Comparison of ENCODE assay signal across 23 cellular contexts in the genomic region with DNA sequence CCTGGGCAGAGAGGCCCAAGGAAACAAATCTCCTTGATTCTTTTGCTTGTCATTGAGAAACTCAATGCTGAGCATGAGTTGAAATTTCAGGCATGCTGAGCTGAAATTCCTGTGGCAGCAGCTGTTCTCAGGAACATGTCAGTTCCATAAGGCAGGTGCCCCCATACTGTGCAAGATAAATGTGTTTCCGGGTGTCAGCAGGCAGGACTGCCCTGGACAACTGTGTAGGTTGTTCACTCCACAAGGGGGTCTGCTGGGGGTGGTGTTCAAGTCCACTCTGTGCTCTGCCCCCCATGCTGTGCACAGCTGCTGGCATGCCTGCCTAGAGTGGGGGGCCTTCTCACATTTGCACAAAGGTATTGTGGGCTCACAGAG.
A peak's percentile ranks its signal among the peaks of the same experiment; 100 is the strongest.
DNase-seq lines count a peak whose midpoint lies in the region; ATAC-seq, FAIRE-seq and TF ChIP-seq lines count a peak whose summit lies in the region.
"Had no signal": no experiment of that assay in that cellular context is flagged by ENCODE, and none has a peak within 500 bp of the region (broad histone marks: within the 10 kb centered on the region; RNA-seq: fewer than 3 reads in every experiment).

No MANE protein-coding gene starts in this region.

- H3K36me3 ChIP-seq in right lobe of liver (no peaks in the 10 kb centered on the region), HepG2 (replicated peaks in 1 of 2; ENCODE audit: control insufficient read depth in 1 of 2, insufficient read depth in 2 of 2, low read length in 2 of 2) (no peaks in the 10 kb centered on the region)
- H3K36me3 ChIP-seq in effector memory CD4-positive, alpha-beta T cell (ENCODE audit: control insufficient read depth, insufficient read depth, low read length), result no peaks in the 10 kb centered on the region
- H3K36me3 ChIP-seq: heart left ventricle had no signal

- TF ChIP-seq POLR2A in right lobe of liver (IDR thresholded peaks at IDR 0.05) (no peak), HepG2 (IDR thresholded peaks at IDR 0.05; ENCODE audit: insufficient read depth in 1 of 2, low read depth in 2 of 2, low read length in 2 of 2) (no peak)

- intact Hi-C loops in right lobe of liver (cut with DNase I), result no loop called here
- intact Hi-C loops in HepG2 (cut with micrococcal nuclease; ENCODE audit: unreplicated experiment), result no loop called here

- no peak overlapping the region for H2AFZ ChIP-seq in HepG2 (ENCODE audit: low read length)
- H2AFZ ChIP-seq: GM23248 had no signal

- H3K4me2 ChIP-seq in HepG2 (ENCODE audit: low read depth, low read length), result no peak overlapping the region

- DNase-seq in right lobe of liver (peak in 2 of 3 donors; percentile 5 to 11), HepG2 (ENCODE audit: low spot score) (no peak), astrocyte of the hippocampus (ENCODE audit: low read depth, low spot score) (peak; percentile 75), myocyte (ENCODE audit: low read depth) (peak; percentile 58), mucosa of gallbladder (ENCODE audit: low spot score) (no peak), DMS 273 treated with DMSO at 0.1 percent for 48 hours (lab: John Stamatoyannopoulos, UW) (no peak)
- no peak for DNase-seq in effector memory CD4-positive, alpha-beta T cell
- DNase-seq: activated CD4-positive, alpha-beta T cell treated with anti-CD3 and anti-CD28 coated beads, Interleukin-2, amount 50 U/mL, for 48 hours; activated CD4-positive, CD25-positive, alpha-beta regulatory T cell; activated CD8-positive, alpha-beta memory T cell treated with anti-CD3 and anti-CD28 coated beads, Interleukin-2, amount 50 U/mL, for 48 hours; activated naive CD8-positive, alpha-beta T cell treated with anti-CD3 and anti-CD28 coated beads for 36 hours; C1 segment of cervical spinal cord; dermis blood vessel endothelial cell; KBM-7; NCI-H1694 treated with DMSO at 0.1 percent for 48 hours; NCI-H526 treated with DMSO at 0.1 percent for 48 hours; T-helper 9 cell had no signal

- no peaks in the 10 kb centered on the region for H3K4me1 ChIP-seq in right lobe of liver
- no peaks in the 10 kb centered on the region for H3K4me1 ChIP-seq in HepG2 (ENCODE audit: insufficient read depth, low read length)
- H3K4me1 ChIP-seq in effector memory CD4-positive, alpha-beta T cell (ENCODE audit: control insufficient read depth, insufficient read depth, low read length, poor library complexity, severe bottlenecking), result no peaks in the 10 kb centered on the region
- H3K4me1 ChIP-seq: heart left ventricle had no signal

- CTCF ChIA-PET in HepG2 (lab: Yijun Ruan, JAX; ENCODE audit: low intra/inter-chr PET ratio, low total read pairs), result no interaction called here

- no peaks in the 10 kb centered on the region for H3K79me2 ChIP-seq in HepG2 (ENCODE audit: insufficient read depth, low read length)

- in situ Hi-C loops in HepG2 (cut with HindIII; ENCODE audit: extremely low pct_ligation_motif_present, low pct_unique_long_range_greater_than_20kb), result no loop called here

- H3K4me3 ChIP-seq in right lobe of liver, result no peak overlapping the region
- no peak overlapping the region for H3K4me3 ChIP-seq in HepG2 (replicated peaks in 1 of 3; ENCODE audit: insufficient read depth in 1 of 3, low read depth in 2 of 3, low read length in 3 of 3)
- no peak overlapping the region for H3K4me3 ChIP-seq in effector memory CD4-positive, alpha-beta T cell (ENCODE audit: insufficient read depth, low read depth, low read length, poor library complexity, severe bottlenecking)
- H3K4me3 ChIP-seq: GM23248, heart left ventricle, lung had no signal

- H3K27ac ChIP-seq in right lobe of liver, result no peak overlapping the region
- no peak overlapping the region for H3K27ac ChIP-seq in HepG2 (ENCODE audit: extremely low read length, insufficient read depth, low read length)
- no peak overlapping the region for H3K27ac ChIP-seq in effector memory CD4-positive, alpha-beta T cell (ENCODE audit: insufficient read depth, low read length, poor library complexity, severe bottlenecking)
- H3K27ac ChIP-seq: GM23248, heart left ventricle, HL-60 had no signal

- no peaks in the 10 kb centered on the region for H3K27me3 ChIP-seq in right lobe of liver
- H3K27me3 ChIP-seq in HepG2 (ENCODE audit: control insufficient read depth in 1 of 2, insufficient read depth in 2 of 2, low read length in 2 of 2), result no peaks in the 10 kb centered on the region
- H3K27me3 ChIP-seq in effector memory CD4-positive, alpha-beta T cell (replicated peaks; ENCODE audit: control insufficient read depth, insufficient read depth, low read length, poor library complexity, severe bottlenecking), result no peaks in the 10 kb centered on the region
- H3K27me3 ChIP-seq: heart left ventricle had no signal

- BruUV-seq in HepG2 (replicated peaks; lab: Mats Ljungman, UMichigan), result no TSS peak

- no peak overlapping the region for H3K9ac ChIP-seq in HepG2 (ENCODE audit: insufficient read depth, low read depth, low read length)
- H3K9ac ChIP-seq: GM23248 had no signal

- TF ChIP-seq RAD21 in HepG2 (CRISPR knock-in tag; IDR thresholded peaks at IDR 0.05), result no peak

- ATAC-seq in right lobe of liver (no peak), HepG2 (no peak), HG03045 (IDR thresholded peaks at IDR 0.05; ENCODE audit: unreplicated experiment) (no peak)
- ATAC-seq: heart left ventricle had no signal

- FAIRE-seq in HepG2 (lab: Jason Lieb, UNC), result no peak
- FAIRE-seq: endothelial cell of umbilical vein had no signal

- H4K20me1 ChIP-seq in HepG2 (ENCODE audit: insufficient read depth, low read length), result 0 out of 2 replicates have a peak, but pooled peaks cover 10% of the 10 kb centered on the region

- H3K9me3 ChIP-seq in right lobe of liver (no peaks in the 10 kb centered on the region), HepG2 (ENCODE audit: low read length) (no peaks in the 10 kb centered on the region)
- H3K9me3 ChIP-seq in effector memory CD4-positive, alpha-beta T cell (ENCODE audit: control insufficient read depth, low read length), result no peaks in the 10 kb centered on the region
- H3K9me3 ChIP-seq: heart left ventricle had no signal

- POLR2A ChIA-PET in HepG2 (lab: Yijun Ruan, JAX), result no interaction called here

- TF ChIP-seq CTCF in right lobe of liver (IDR thresholded peaks at IDR 0.05), result no peak
- TF ChIP-seq CTCF in HepG2 (CRISPR knock-in tag; IDR thresholded peaks at IDR 0.05), result no peak

- TF ChIP-seq EP300 in HepG2 (IDR thresholded peaks at IDR 0.05; ENCODE audit: low read depth in 2 of 2, low read length in 2 of 2) (no peak), HepG2 (CRISPR knock-in tag; IDR thresholded peaks at IDR 0.05; ENCODE audit: borderline replicate concordance) (no peak)

- WGBS in right lobe of liver (ENCODE audit: insufficient coverage, low coverage, low lambda C conversion rate, missing lambda C conversion rate), result no CpG with 5 or more reads among the region's 1 CpG
- WGBS in HepG2 (ENCODE audit: low lambda C conversion rate), result 100% methylated on average over 1 of the region's 1 CpG

TF ChIP-seq in HepG2, 621 proteins besides CTCF, POLR2A, EP300 and RAD21:
- no peak for TF ChIP-seq NFIC (IDR thresholded peaks at IDR 0.05; ENCODE audit: low read length)
- TF ChIP-seq PHB2 (IDR thresholded peaks at IDR 0.05; ENCODE audit: partially characterized antibody), result no peak
- no peak for TF ChIP-seq ATF1 (CRISPR knock-in tag; IDR thresholded peaks at IDR 0.05)
- TF ChIP-seq HDAC2 (CRISPR knock-in tag; IDR thresholded peaks at IDR 0.05), result no peak
- TF ChIP-seq ZNF138 (CRISPR knock-in tag; IDR thresholded peaks at IDR 0.05; ENCODE audit: low read depth), result no peak
- no peak for TF ChIP-seq ZFP36L2 (CRISPR knock-in tag; IDR thresholded peaks at IDR 0.05)
- no peak for TF ChIP-seq PCBP2 (optimal IDR thresholded peaks at IDR 0.05; ENCODE audit: low read depth, low read length, poor library complexity, severe bottlenecking)
- no peak for TF ChIP-seq GFI1 (CRISPR knock-in tag; IDR thresholded peaks at IDR 0.05; ENCODE audit: borderline replicate concordance)
- no peak for TF ChIP-seq KAT2B (IDR thresholded peaks at IDR 0.05; ENCODE audit: borderline replicate concordance, low read depth, low read length)
- no peak for TF ChIP-seq PRPF4 (IDR thresholded peaks at IDR 0.05; ENCODE audit: low read depth, low read length, poor library complexity, severe bottlenecking)

Comparison
In these comparisons a context has a peak if more than half of its experiments do, and no peak if none do; other contexts are left out.
1. DNase-seq: peak in right lobe of liver (2 of 3), astrocyte of the hippocampus (single experiment) and myocyte (single experiment); none in HepG2 (single experiment), mucosa of gallbladder (single experiment), effector memory CD4-positive, alpha-beta T cell (0 of 3) and DMS 273 treated with DMSO at 0.1 percent for 48 hours (single experiment).